ENCODE assay signal across 8 cellular contexts in genomic region chr15:94324117-94324826, GRCh38.
A peak's percentile ranks its signal among the peaks of the same experiment; 100 is the strongest.
DNase-seq lines count a peak whose midpoint lies in the region; ATAC-seq and FAIRE-seq lines count a peak whose summit lies in the region.

No MANE protein-coding gene starts in this region.

- H3K27me3 ChIP-seq in CD8-positive, alpha-beta memory T cell (ENCODE audit: insufficient read depth, low read length, poor library complexity, severe bottlenecking): no peaks in the 10 kb centered on the region

- no peaks in the 10 kb centered on the region for H3K9me3 ChIP-seq in CD8-positive, alpha-beta memory T cell (ENCODE audit: low read length)

- POLR2A ChIA-PET in CD8-positive, alpha-beta memory T cell (lab: Charles Lee): interaction anchor here (1.1 to 1.6 kb wide), 2 partner anchors 93 to 95 kb away, joined by 4 read pairs; no protein-coding TSS in a partner anchor

- peak; percentile 87 for FAIRE-seq in endometrium (lab: Jason Lieb, UNC)

- CTCF ChIA-PET in CD8-positive, alpha-beta memory T cell (lab: Charles Lee): interaction anchor here (0.6 to 9.0 kb wide), 22 partner anchors 9 to 204 kb away, joined by 3 to 182 read pairs (median 5); partner anchors contain the start of gene MCTP2

- H3K4me3 Mint-ChIP-seq in CD8-positive, alpha-beta memory T cell: peak overlapping the region in 2 of 7 donors; percentile 48
- H3K4me3 Mint-ChIP-seq in stimulated activated naive CD8-positive, alpha-beta T cell treated with anti-CD3 and anti-CD28 coated beads, Interleukin-15, amount 100 ng/mL, for 72 hours: peak overlapping the region in 1 of 2 donors; percentile 43

- no peak overlapping the region for H3K4me3 ChIP-seq in CD8-positive, alpha-beta memory T cell (ENCODE audit: low read length)

- H3K27me3 Mint-ChIP-seq in CD8-positive, alpha-beta memory T cell: peaks cover 0 to 2% of the 10 kb centered on the region in 2 donors
- no peaks in the 10 kb centered on the region for H3K27me3 Mint-ChIP-seq in stimulated activated naive CD8-positive, alpha-beta T cell treated with anti-CD3 and anti-CD28 coated beads, Interleukin-15, amount 100 ng/mL, for 72 hours

- DNase-seq in CD8-positive, alpha-beta memory T cell: peak; percentile 36 to 67 (median 43)
- DNase-seq in NCI-H69 (lab: John Stamatoyannopoulos, UW) (peak; percentile 62), mucosa of gallbladder (ENCODE audit: low spot score) (peak; percentile 47)
- peak; percentile 36 for DNase-seq in activated CD4-positive, alpha-beta T cell treated with anti-CD3 and anti-CD28 coated beads, Interleukin-2, amount 50 U/mL, for 4 hours
- peak; percentile 47 to 52 for DNase-seq in stimulated activated naive CD8-positive, alpha-beta T cell treated with anti-CD3 and anti-CD28 coated beads, Interleukin-15, amount 100 ng/mL, for 72 hours

- peak overlapping the region in 7 of 8 donors; percentile 13 to 87 (median 80) for H3K27ac Mint-ChIP-seq in CD8-positive, alpha-beta memory T cell
- no peak overlapping the region for H3K27ac Mint-ChIP-seq in stimulated activated naive CD8-positive, alpha-beta T cell treated with anti-CD3 and anti-CD28 coated beads, Interleukin-15, amount 100 ng/mL, for 72 hours

- H3K27ac ChIP-seq in CD8-positive, alpha-beta memory T cell (ENCODE audit: low read depth, low read length): no peak overlapping the region

- peaks cover 17 to 32% (median 25%) of the 10 kb centered on the region in 3 donors for H3K4me1 Mint-ChIP-seq in CD8-positive, alpha-beta memory T cell
- H3K4me1 Mint-ChIP-seq in stimulated activated naive CD8-positive, alpha-beta T cell treated with anti-CD3 and anti-CD28 coated beads, Interleukin-15, amount 100 ng/mL, for 72 hours: peaks cover 28% of the 10 kb centered on the region

- H3K36me3 Mint-ChIP-seq in CD8-positive, alpha-beta memory T cell: peaks cover 0 to 18% (median 3%) of the 10 kb centered on the region in 3 donors

- no peaks in the 10 kb centered on the region for H3K4me1 ChIP-seq in CD8-positive, alpha-beta memory T cell (ENCODE audit: insufficient read depth, low read length)

- ATAC-seq in GM19351 (IDR thresholded peaks at IDR 0.05; ENCODE audit: unreplicated experiment): peak; percentile 88
- ATAC-seq in HG03439 (IDR thresholded peaks at IDR 0.05; ENCODE audit: unreplicated experiment): peak; percentile 80
- ATAC-seq in stimulated activated naive CD8-positive, alpha-beta T cell treated with anti-CD3 and anti-CD28 coated beads, Interleukin-15, amount 100 ng/mL, for 72 hours: peak; percentile 83

- no peaks in the 10 kb centered on the region for H3K36me3 ChIP-seq in CD8-positive, alpha-beta memory T cell (ENCODE audit: insufficient read depth, low read length)

- no peaks in the 10 kb centered on the region for H3K9me3 Mint-ChIP-seq in CD8-positive, alpha-beta memory T cell
- no peaks in the 10 kb centered on the region for H3K9me3 Mint-ChIP-seq in stimulated activated naive CD8-positive, alpha-beta T cell treated with anti-CD3 and anti-CD28 coated beads, Interleukin-15, amount 100 ng/mL, for 72 hours

Comparison
In these comparisons a context has a peak if more than half of its experiments do, and no peak if none do; other contexts are left out.
1. H3K27ac Mint-ChIP-seq: peak in CD8-positive, alpha-beta memory T cell (7 of 8); none in stimulated activated naive CD8-positive, alpha-beta T cell treated with anti-CD3 and anti-CD28 coated beads, Interleukin-15, amount 100 ng/mL, for 72 hours (0 of 2).
2. Peak in every context shown above with its lines, with median percentiles within 50 percentile points of each other: DNase-seq and ATAC-seq.